20 cellular contexts compared by ENCODE assay signal in genomic region chr16:28501258-28502232, GRCh38. TPM values are rescaled to one million over a fixed set of nuclear protein-coding genes. Genes with fewer than 3 reads are reported as not detected.
A peak's percentile ranks its signal among the peaks of the same experiment; 100 is the strongest.
DNase-seq lines count a peak whose midpoint lies in the region; ATAC-seq and TF ChIP-seq lines count a peak whose summit lies in the region.
"Had no signal": no experiment of that assay in that cellular context is flagged by ENCODE, and none has a peak within 500 bp of the region (broad histone marks: within the 10 kb centered on the region; RNA-seq: fewer than 3 reads in every experiment).

No MANE protein-coding gene starts in this region.

- TF ChIP-seq CTCF in IMR-90 (conservative IDR thresholded peaks at IDR 0.05; ENCODE audit: low read depth, low read length) = no peak
- no peak for TF ChIP-seq CTCF in prostate gland (IDR thresholded peaks at IDR 0.05)

- H3K36me3 ChIP-seq in BLaER1 (no peaks in the 10 kb centered on the region), IMR-90 (ENCODE audit: control insufficient read depth, insufficient read depth, low read length) (no peaks in the 10 kb centered on the region), prostate gland (no peaks in the 10 kb centered on the region)

- TF ChIP-seq RAD21 in IMR-90 (IDR thresholded peaks at IDR 0.05; ENCODE audit: low read length) = no peak

- no peak overlapping the region for H3K4me3 Mint-ChIP-seq in natural killer cell treated with Interleukin-12 subunit alpha and Interleukin-12 subunit beta and Interleukin-15 and Interleukin-18, amount 100 ng/mL, for 72 hours
- H3K4me3 Mint-ChIP-seq: CD8-positive, alpha-beta memory T cell had no signal

- intact Hi-C loops in IMR-90 (cut with micrococcal nuclease) = no loop called here
- intact Hi-C loops in prostate gland (cut with DNase I) = no loop called here

- H2BK15ac ChIP-seq in IMR-90 (ENCODE audit: low read depth, low read length) = no peak overlapping the region

- H4K20me1 ChIP-seq in BLaER1 (no peaks in the 10 kb centered on the region), IMR-90 (ENCODE audit: insufficient read depth, low read length) (no peaks in the 10 kb centered on the region)

- in situ Hi-C loops in IMR-90 (cut with MboI; ENCODE audit: low sequenced_read_pairs) = no loop called here

- no peaks in the 10 kb centered on the region for H3K36me3 Mint-ChIP-seq in natural killer cell treated with Interleukin-12 subunit alpha and Interleukin-12 subunit beta and Interleukin-15 and Interleukin-18, amount 100 ng/mL, for 72 hours

- H3K79me1 ChIP-seq in IMR-90 (ENCODE audit: low read depth in 1 of 2, low read length in 2 of 2) = no peaks in the 10 kb centered on the region

- dilution Hi-C loops in IMR-90 (cut with HindIII; ENCODE audit: low sequenced_read_pairs, unreplicated experiment) = no loop called here

- H3K4me1 ChIP-seq in BLaER1 (peaks cover 32% of the 10 kb centered on the region), IMR-90 (ENCODE audit: control insufficient read depth, insufficient read depth, low read length) (no peaks in the 10 kb centered on the region), prostate gland (replicated peaks) (no peaks in the 10 kb centered on the region)

- no TSS peak for BruUV-seq in IMR-90 (replicated peaks; lab: Mats Ljungman, UMichigan)

- H2AFZ ChIP-seq in IMR-90 (replicated peaks; ENCODE audit: low read length, poor library complexity) = no peak overlapping the region
- H2AFZ ChIP-seq: GM23248 had no signal

- no peak overlapping the region for H3K56ac ChIP-seq in IMR-90 (ENCODE audit: extremely low read depth, insufficient read depth, low read length)

- POLR2A ChIA-PET in IMR-90 (lab: Charles Lee; ENCODE audit: unreplicated experiment) = no interaction called here

- no peak overlapping the region for H3K4me3 ChIP-seq in BLaER1
- no peak overlapping the region for H3K4me3 ChIP-seq in IMR-90 (ENCODE audit: insufficient read depth, low read depth, low read length)
- H3K4me3 ChIP-seq in prostate gland = no peak overlapping the region
- H3K4me3 ChIP-seq: BLaER1 treated with 17β-estradiol and CSF1 and Interleukin-3, amounts not matched to agents 10 nM and 100 nM; GM23248 had no signal

- 87% methylated on average over 12 of the region's 19 CpGs; no CpG with 5 or more reads in 1 of the 2 experiments for WGBS in IMR-90 (ENCODE audit: extremely low coverage in 2 of 2, insufficient read length in 1 of 2), 2 experiments
- 84% methylated on average over 19 of the region's 19 CpGs for WGBS in prostate gland

- H3K9me1 ChIP-seq in IMR-90 (ENCODE audit: insufficient read depth, low read length) = peaks cover 4% of the 10 kb centered on the region; the same call in 1 of the 2 replicates

- H3K9ac ChIP-seq in BLaER1 (no peak overlapping the region), IMR-90 (ENCODE audit: low read depth, low read length) (no peak overlapping the region)
- H3K9ac ChIP-seq: GM23248, KMS-11 had no signal

- H3K9me3 ChIP-seq in BLaER1 (no peaks in the 10 kb centered on the region), IMR-90 (ENCODE audit: control insufficient read depth, insufficient read depth, low read length) (no peaks in the 10 kb centered on the region), prostate gland (no peaks in the 10 kb centered on the region)
- H3K9me3 ChIP-seq: BLaER1 treated with 17β-estradiol and CSF1 and Interleukin-3, amounts not matched to agents 10 nM and 100 nM had no signal

- H3K27me3 ChIP-seq in BLaER1 = no peaks in the 10 kb centered on the region
- peaks cover 49% of the 10 kb centered on the region for H3K27me3 ChIP-seq in IMR-90 (ENCODE audit: control insufficient read depth, insufficient read depth, low read length)
- H3K27me3 ChIP-seq in prostate gland (replicated peaks; ENCODE audit: insufficient read depth) = no peaks in the 10 kb centered on the region
- H3K27me3 ChIP-seq: BLaER1 treated with 17β-estradiol and CSF1 and Interleukin-3, amounts not matched to agents 10 nM and 100 nM had no signal

- no peak overlapping the region for H3K27ac ChIP-seq in BLaER1
- H3K27ac ChIP-seq in IMR-90 (ENCODE audit: insufficient read depth, low read length) = no peak overlapping the region
- H3K27ac ChIP-seq in prostate gland = no peak overlapping the region
- H3K27ac ChIP-seq: GM23248, KMS-11 had no signal

- no peak overlapping the region; the same call in 1 of the 2 replicates for H3K14ac ChIP-seq in IMR-90 (replicated peaks; ENCODE audit: low read depth, low read length)

- CTCF ChIA-PET in IMR-90 (lab: Yijun Ruan, JAX) = no interaction called here

- H2AK9ac ChIP-seq in IMR-90 (replicated peaks; ENCODE audit: low read depth, low read length, poor library complexity) = peak overlapping the region; percentile 42

- H2BK120ac ChIP-seq in IMR-90 (ENCODE audit: low read depth, low read length) = no peak overlapping the region

- TF ChIP-seq POLR2A in IMR-90 (IDR thresholded peaks at IDR 0.05; ENCODE audit: low read depth, low read length) = no peak
- no peak for TF ChIP-seq POLR2A in prostate gland (IDR thresholded peaks at IDR 0.05)

- no peak overlapping the region for H4K8ac ChIP-seq in IMR-90 (ENCODE audit: low read depth in 2 of 2, low read length in 2 of 2)

- H2BK20ac ChIP-seq in IMR-90 (ENCODE audit: low read depth, low read length) = no peak overlapping the region

- no peak overlapping the region for H3K18ac ChIP-seq in IMR-90 (ENCODE audit: low read depth, low read length)

- H3K27me3 Mint-ChIP-seq in natural killer cell treated with Interleukin-12 subunit alpha and Interleukin-12 subunit beta and Interleukin-15 and Interleukin-18, amount 100 ng/mL, for 72 hours = no peaks in the 10 kb centered on the region
- H3K27me3 Mint-ChIP-seq: CD8-positive, alpha-beta memory T cell had no signal

- no peak overlapping the region for H3K27ac Mint-ChIP-seq in natural killer cell treated with Interleukin-12 subunit alpha and Interleukin-12 subunit beta and Interleukin-15 and Interleukin-18, amount 100 ng/mL, for 72 hours

- ATAC-seq in IMR-90 (ENCODE audit: low read depth) (no peak), GM21423 (IDR thresholded peaks at IDR 0.05; ENCODE audit: unreplicated experiment) (no peak)
- ATAC-seq in natural killer cell treated with Interleukin-12 subunit alpha and Interleukin-12 subunit beta and Interleukin-15 and Interleukin-18, amount 100 ng/mL, for 72 hours = peak; percentile 8 to 43
- ATAC-seq: Panc1 had no signal

- H2BK5ac ChIP-seq in IMR-90 (ENCODE audit: low read depth, low read length, poor library complexity, severe bottlenecking) = no peak overlapping the region

- no peak overlapping the region for H3K4ac ChIP-seq in IMR-90 (ENCODE audit: low read depth, low read length)

- no peaks in the 10 kb centered on the region for H3K9me3 Mint-ChIP-seq in natural killer cell treated with Interleukin-12 subunit alpha and Interleukin-12 subunit beta and Interleukin-15 and Interleukin-18, amount 100 ng/mL, for 72 hours
- H3K9me3 Mint-ChIP-seq: CD8-positive, alpha-beta memory T cell had no signal

- no peak overlapping the region for H3K23ac ChIP-seq in IMR-90 (ENCODE audit: low read depth, low read length)

- peaks cover 17 to 32% of the 10 kb centered on the region in 2 donors for H3K4me1 Mint-ChIP-seq in natural killer cell treated with Interleukin-12 subunit alpha and Interleukin-12 subunit beta and Interleukin-15 and Interleukin-18, amount 100 ng/mL, for 72 hours (ENCODE audit: low read depth in 2 of 2)

- H4K5ac ChIP-seq in IMR-90 (ENCODE audit: low read depth, low read length) = no peak overlapping the region

- H2AK5ac ChIP-seq in IMR-90 (ENCODE audit: low read depth, low read length) = peak overlapping the region; percentile 47; the same call in 1 of the 2 replicates

- 0 out of 2 replicates have a peak overlapping the region, but pooled peaks have one; percentile 40 for H3K4me2 ChIP-seq in BLaER1
- no peak overlapping the region for H3K4me2 ChIP-seq in IMR-90 (ENCODE audit: low read depth, low read length)
- H3K4me2 ChIP-seq: KMS-11 had no signal

- no peak overlapping the region for H4K91ac ChIP-seq in IMR-90 (ENCODE audit: insufficient read depth, low read depth, low read length)

- DNase-seq in IMR-90 = no peak
- no peak for DNase-seq in natural killer cell treated with Interleukin-12 subunit alpha and Interleukin-12 subunit beta and Interleukin-15 and Interleukin-18, amount 100 ng/mL, for 72 hours (ENCODE audit: low spot score)
- DNase-seq in NCI-H1092 treated with DMSO at 0.1 percent for 48 hours (lab: John Stamatoyannopoulos, UW) = no peak
- DNase-seq in prostate gland (ENCODE audit: low spot score) = no peak
- DNase-seq: CD8-positive, alpha-beta memory T cell; DMS79 treated with DMSO at 0.1 percent for 48 hours; GM23248; NCI-H1436 treated with DMSO at 0.1 percent for 48 hours; NCI-H2029 treated with DMSO at 0.1 percent for 48 hours; NCI-H2171 treated with DMSO at 0.1 percent for 48 hours; NCI-H510A; NCI-H82 had no signal

RNA-seq across cellular contexts. Expression of gene IL27, which starts 5.1 kb away (rescaled TPM):
- total RNA-seq in IMR-90 (2012; rRNA removed) (not detected in 2 replicates), prostate gland (not detected)
- polyA plus RNA-seq in IMR-90 (2012; rRNA removed) = not detected in 2 replicates
- polyA plus RNA-seq in IMR-90 (2012; cell fraction: cytosol; rRNA removed) = not detected in 2 replicates
- not detected in 2 replicates for polyA plus RNA-seq in IMR-90 (2012; cell fraction: nucleus; rRNA removed; ENCODE audit: low replicate concordance)
- 1 to 10 TPM in 1 of 2 donors, under 1 TPM in 1; 0.70 to 4.4 TPM for total RNA-seq in natural killer cell treated with Interleukin-12 subunit alpha and Interleukin-12 subunit beta and Interleukin-15 and Interleukin-18, amount 100 ng/mL, for 72 hours
- total RNA-seq: CD8-positive, alpha-beta memory T cell; G401; GM23248; M059J; SK-MEL-5 had no signal
- polyA plus RNA-seq: CD8-positive, alpha-beta memory T cell; GM23248 had no signal

RNA-seq across cellular contexts. Expression of gene APOBR, which starts 7.1 kb away (rescaled TPM):
- total RNA-seq in IMR-90 (2012; rRNA removed) (not detected in 2 replicates), prostate gland (1 to 10 TPM; 1.3 to 3.4 TPM)
- not detected in 2 replicates for polyA plus RNA-seq in IMR-90 (2012; rRNA removed)
- polyA plus RNA-seq in IMR-90 (2012; cell fraction: cytosol; rRNA removed) = not detected in 2 replicates
- polyA plus RNA-seq in IMR-90 (2012; cell fraction: nucleus; rRNA removed; ENCODE audit: low replicate concordance) = 0.01 TPM in 1 of 2 replicates, not detected in the other
- 10 to 100 TPM; 12.5 to 20.4 TPM for total RNA-seq in natural killer cell treated with Interleukin-12 subunit alpha and Interleukin-12 subunit beta and Interleukin-15 and Interleukin-18, amount 100 ng/mL, for 72 hours
- total RNA-seq: GM23248, M059J had no signal
- polyA plus RNA-seq: GM23248 had no signal

RNA-seq across cellular contexts. Expression of gene CLN3, which starts 9.7 kb away (rescaled TPM):
- total RNA-seq in IMR-90 (2012; rRNA removed) (3.3 and 3.9 TPM in 2 replicates), prostate gland (10 to 100 TPM; 30.6 to 47.3 TPM)
- 15.9 TPM in 2 replicates for polyA plus RNA-seq in IMR-90 (2012; rRNA removed)
- 10.7 and 16.4 TPM in 2 replicates for polyA plus RNA-seq in IMR-90 (2012; cell fraction: cytosol; rRNA removed)
- polyA plus RNA-seq in IMR-90 (2012; cell fraction: nucleus; rRNA removed; ENCODE audit: low replicate concordance) = 41.8 and 77.5 TPM in 2 replicates
- 10 to 100 TPM; 38.1 to 49.1 TPM for total RNA-seq in natural killer cell treated with Interleukin-12 subunit alpha and Interleukin-12 subunit beta and Interleukin-15 and Interleukin-18, amount 100 ng/mL, for 72 hours

RNA-seq across cellular contexts. Expression of gene NPIPB7, which starts 29.4 kb away (rescaled TPM):
- total RNA-seq in IMR-90 (2012; rRNA removed) (not detected in 2 replicates), prostate gland (not detected)
- polyA plus RNA-seq in IMR-90 (2012; rRNA removed) = 0.10 TPM in 1 of 2 replicates, not detected in the other
- polyA plus RNA-seq in IMR-90 (2012; cell fraction: cytosol; rRNA removed) = not detected in 2 replicates
- 0.31 TPM in 1 of 2 replicates, not detected in the other for polyA plus RNA-seq in IMR-90 (2012; cell fraction: nucleus; rRNA removed; ENCODE audit: low replicate concordance)
- under 1 TPM; 0.31 to 0.47 TPM for total RNA-seq in natural killer cell treated with Interleukin-12 subunit alpha and Interleukin-12 subunit beta and Interleukin-15 and Interleukin-18, amount 100 ng/mL, for 72 hours
- total RNA-seq: CD8-positive, alpha-beta memory T cell; G401; GM23248; M059J; SK-MEL-5 had no signal
- polyA plus RNA-seq: CD8-positive, alpha-beta memory T cell; GM23248 had no signal

RNA-seq across cellular contexts. Expression of gene NUPR1, which starts 37.2 kb away (rescaled TPM):
- total RNA-seq in IMR-90 (2012; rRNA removed) = 5.8 and 10.2 TPM in 2 replicates
- polyA plus RNA-seq in IMR-90 (2012; rRNA removed) = 27.9 and 29.8 TPM in 2 replicates
- polyA plus RNA-seq in IMR-90 (2012; cell fraction: cytosol; rRNA removed) = 37.4 and 107 TPM in 2 replicates
- 11.6 and 16.7 TPM in 2 replicates for polyA plus RNA-seq in IMR-90 (2012; cell fraction: nucleus; rRNA removed; ENCODE audit: low replicate concordance)
- not detected for total RNA-seq in natural killer cell treated with Interleukin-12 subunit alpha and Interleukin-12 subunit beta and Interleukin-15 and Interleukin-18, amount 100 ng/mL, for 72 hours
- 100 to 1,000 TPM in 1 of 2 donors, 10 to 100 TPM in 1; 79.6 to 107 TPM for total RNA-seq in prostate gland
- total RNA-seq: CD8-positive, alpha-beta memory T cell had no signal
- polyA plus RNA-seq: CD8-positive, alpha-beta memory T cell had no signal

Comparison
In these comparisons a context has a peak if more than half of its experiments do, and no peak if none do; other contexts are left out.
1. ATAC-seq: peak in natural killer cell treated with Interleukin-12 subunit alpha and Interleukin-12 subunit beta and Interleukin-15 and Interleukin-18, amount 100 ng/mL, for 72 hours (2 of 2); none in IMR-90 (single experiment) and GM21423 (single experiment).